21 cellular contexts compared by ENCODE assay signal in the genomic region with DNA sequence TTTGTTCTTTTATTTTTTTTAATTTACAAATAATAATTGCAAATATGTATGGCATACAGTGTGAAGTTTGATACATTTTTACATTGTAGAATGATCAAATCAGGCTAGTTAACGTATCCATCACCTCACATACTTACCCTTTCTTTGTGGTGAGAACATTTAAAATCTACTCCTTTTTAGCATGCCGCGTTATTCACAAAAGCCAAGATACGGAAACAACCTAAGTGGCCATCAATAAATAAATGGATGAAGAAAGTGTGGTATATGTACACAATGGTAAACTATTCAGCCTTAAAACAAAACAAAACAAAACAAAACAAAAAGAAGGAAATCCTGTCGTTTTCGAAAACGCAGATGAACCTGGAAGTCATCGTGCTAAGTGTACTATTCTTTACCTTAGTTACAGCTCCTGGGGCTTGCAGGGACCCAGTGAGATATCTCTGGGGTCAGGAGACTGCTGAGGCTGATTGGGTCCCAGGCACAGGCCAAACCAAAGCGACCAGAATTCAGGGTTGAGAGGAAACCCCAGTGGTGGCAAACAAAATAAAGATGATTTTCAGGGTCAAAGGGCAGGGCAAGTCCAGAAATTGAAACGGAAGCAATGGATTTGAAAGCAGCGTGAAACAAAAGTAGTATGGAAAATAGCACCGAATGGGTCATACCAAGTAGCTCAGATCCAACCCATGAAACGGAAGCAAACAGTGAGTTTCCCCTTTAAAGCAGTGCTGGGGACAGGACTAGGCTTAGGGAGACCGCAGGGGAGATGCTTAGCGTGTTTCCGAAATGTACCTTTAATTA.
"Had no signal": no experiment of that assay in that cellular context is flagged by ENCODE, and none has a peak within 500 bp of the region (broad histone marks: within the 10 kb centered on the region; RNA-seq: fewer than 3 reads in every experiment).

No MANE protein-coding gene starts in this region.

- H3K27ac ChIP-seq: foreskin keratinocyte, psoas muscle, spleen, tibial artery had no signal

- H3K27ac Mint-ChIP-seq: dendritic cell treated with granulocyte-macrophage colony-stimulating factor and Interleukin-4, amounts not matched to agents 40 ng/mL and 50 ng/mL, for 4 days; immature natural killer cell; natural killer cell treated with Interleukin-12 subunit alpha and Interleukin-12 subunit beta and Interleukin-15 and Interleukin-18, amount 100 ng/mL, for 72 hours; stimulated activated memory B cell treated with anti-CD40 and anti-IgM and Interleukin-4, amounts not matched to agents 10 μg/mL and 1 μg/mL and 100 μg/mL, for 72 hours; stimulated activated naive CD8-positive, alpha-beta T cell treated with anti-CD3 and anti-CD28 coated beads, Interleukin-15, Interleukin-2, amounts not matched to agents 100 ng/mL and 50 ng/mL, for 24 hours had no signal

- H3K9me3 ChIP-seq: left ventricle myocardium inferior, psoas muscle, spleen, tibial artery had no signal

- H3K4me1 ChIP-seq: foreskin keratinocyte, psoas muscle, spleen, tibial artery had no signal

- H3K36me3 Mint-ChIP-seq: immature natural killer cell; natural killer cell treated with Interleukin-12 subunit alpha and Interleukin-12 subunit beta and Interleukin-15 and Interleukin-18, amount 100 ng/mL, for 72 hours; stimulated activated memory B cell treated with anti-CD40 and anti-IgM and Interleukin-4, amounts not matched to agents 10 μg/mL and 1 μg/mL and 100 μg/mL, for 72 hours had no signal

- DNase-seq: erythroblast; foreskin keratinocyte; immature natural killer cell; left ventricle myocardium inferior; mesenchymal stem cell; midbrain; psoas muscle; spleen; stimulated activated CD4-positive, alpha-beta T cell treated with anti-CD3 and anti-CD28 coated beads, Interleukin-15, amount 100 ng/mL, for 24 hours; stimulated activated CD4-positive, alpha-beta T cell treated with anti-CD3 and anti-CD28 coated beads, Interleukin-1b, Interleukin-23, amount 100 ng/mL, for 48 hours; stimulated activated CD4-positive, alpha-beta T cell treated with anti-CD3 and anti-CD28 coated beads, Interleukin-4, amount 100 ng/mL, for 24 hours; tibial artery had no signal

- FAIRE-seq: colon, endothelial cell of umbilical vein, keratinocyte had no signal

- H3K36me3 ChIP-seq: left ventricle myocardium inferior, spleen, tibial artery had no signal

- H3K9me3 Mint-ChIP-seq: dendritic cell treated with granulocyte-macrophage colony-stimulating factor and Interleukin-4, amounts not matched to agents 40 ng/mL and 50 ng/mL, for 4 days; natural killer cell treated with Interleukin-12 subunit alpha and Interleukin-12 subunit beta and Interleukin-15 and Interleukin-18, amount 100 ng/mL, for 72 hours; stimulated activated memory B cell treated with anti-CD40 and anti-IgM and Interleukin-4, amounts not matched to agents 10 μg/mL and 1 μg/mL and 100 μg/mL, for 72 hours; stimulated activated naive CD8-positive, alpha-beta T cell treated with anti-CD3 and anti-CD28 coated beads, Interleukin-15, Interleukin-2, amounts not matched to agents 100 ng/mL and 50 ng/mL, for 24 hours had no signal

- H3K27me3 Mint-ChIP-seq: stimulated activated naive CD8-positive, alpha-beta T cell treated with anti-CD3 and anti-CD28 coated beads, Interleukin-15, Interleukin-2, amounts not matched to agents 100 ng/mL and 50 ng/mL, for 24 hours had no signal

- H3K4me3 Mint-ChIP-seq: dendritic cell treated with granulocyte-macrophage colony-stimulating factor and Interleukin-4, amounts not matched to agents 40 ng/mL and 50 ng/mL, for 4 days; immature natural killer cell; natural killer cell treated with Interleukin-12 subunit alpha and Interleukin-12 subunit beta and Interleukin-15 and Interleukin-18, amount 100 ng/mL, for 72 hours; stimulated activated memory B cell treated with anti-CD40 and anti-IgM and Interleukin-4, amounts not matched to agents 10 μg/mL and 1 μg/mL and 100 μg/mL, for 72 hours; stimulated activated naive CD8-positive, alpha-beta T cell treated with anti-CD3 and anti-CD28 coated beads, Interleukin-15, Interleukin-2, amounts not matched to agents 100 ng/mL and 50 ng/mL, for 24 hours had no signal

- H3K27me3 ChIP-seq: spleen, tibial artery had no signal

- H3K4me1 Mint-ChIP-seq: immature natural killer cell; stimulated activated memory B cell treated with anti-CD40 and anti-IgM and Interleukin-4, amounts not matched to agents 10 μg/mL and 1 μg/mL and 100 μg/mL, for 72 hours had no signal

- H3K4me3 ChIP-seq: left ventricle myocardium inferior, lung, psoas muscle, spleen, tibial artery had no signal

- ATAC-seq: foreskin keratinocyte; natural killer cell treated with Interleukin-12 subunit alpha and Interleukin-12 subunit beta and Interleukin-15 and Interleukin-18, amount 100 ng/mL, for 72 hours; psoas muscle; sciatic nerve; stimulated activated memory B cell treated with anti-CD40 and anti-IgM and Interleukin-4, amounts not matched to agents 10 μg/mL and 1 μg/mL and 100 μg/mL, for 72 hours had no signal
